23 cellular contexts compared by ENCODE assay signal in genomic region chr18:64436111-64436510, GRCh38.
"Had no signal": no experiment of that assay in that cellular context is flagged by ENCODE, and none has a peak within 500 bp of the region (broad histone marks: within the 10 kb centered on the region; RNA-seq: fewer than 3 reads in every experiment).

No MANE protein-coding gene starts in this region.

- H3K4me1 ChIP-seq: left lung, sigmoid colon, upper lobe of left lung had no signal

- H3K27me3 ChIP-seq: left lung, sigmoid colon, upper lobe of left lung had no signal

- DNase-seq: activated CD4-positive, alpha-beta T cell treated with anti-CD3 and anti-CD28 coated beads for 1 hour; activated CD8-positive, alpha-beta memory T cell treated with anti-CD3 and anti-CD28 coated beads, Interleukin-2, amount 50 U/mL, for 4 hours; activated naive CD4-positive, alpha-beta T cell; activated naive CD8-positive, alpha-beta T cell treated with anti-CD3 and anti-CD28 coated beads for 36 hours; activated T-cell treated with anti-CD3 and anti-CD28 coated beads, Interleukin-2, amount 50 U/mL, for 4 hours; central memory CD4-positive, alpha-beta T cell; dermis blood vessel endothelial cell; effector CD8-positive, alpha-beta T cell; foreskin melanocyte; left lung; natural killer cell; retina; sigmoid colon; stimulated activated CD4-positive, alpha-beta T cell treated with anti-CD3 and anti-CD28 coated beads, Interleukin-2, amount 100 ng/mL, for 48 hours; stimulated activated CD8-positive, alpha-beta memory T cell treated with anti-CD3 and anti-CD28 coated beads, Interleukin-4, amount 100 ng/mL, for 48 hours; stimulated activated naive CD4-positive, alpha-beta T cell treated with Interleukin-2 at 50 U/mL for 16 hours had no signal

- H3K27ac Mint-ChIP-seq: activated naive CD8-positive, alpha-beta T cell treated with anti-CD3 and anti-CD28 coated beads for 36 hours; activated T-helper 2 cell treated with anti-CD3 and anti-CD28 coated beads, Interferon-gamma antibody, Interleukin-2, Interleukin-4, amounts not matched to agents 10 μg/mL and 5 μg/mL and 100 μg/mL, durations not matched to agents 14 hours and 24 hours and 36 hours; natural killer cell had no signal

- H3K4me3 ChIP-seq: left lung, lung, sigmoid colon, smooth muscle cell, thoracic aorta, upper lobe of left lung had no signal

- H3K4me2 ChIP-seq: smooth muscle cell had no signal

- H3K36me3 Mint-ChIP-seq: activated naive CD8-positive, alpha-beta T cell treated with anti-CD3 and anti-CD28 coated beads for 36 hours; natural killer cell had no signal

- ATAC-seq: activated T-cell treated with anti-CD3 and anti-CD28 coated beads, Interleukin-2, amount 50 U/mL, for 4 hours; esophagus mucosa; left lung; natural killer cell had no signal

- H3K36me3 ChIP-seq: left lung, sigmoid colon, thoracic aorta, upper lobe of left lung had no signal

- H3K27ac ChIP-seq: left lung, sigmoid colon, thoracic aorta, upper lobe of left lung had no signal

- FAIRE-seq: astrocyte had no signal
